ENCODE assay signal across 23 cellular contexts in the genomic region with DNA sequence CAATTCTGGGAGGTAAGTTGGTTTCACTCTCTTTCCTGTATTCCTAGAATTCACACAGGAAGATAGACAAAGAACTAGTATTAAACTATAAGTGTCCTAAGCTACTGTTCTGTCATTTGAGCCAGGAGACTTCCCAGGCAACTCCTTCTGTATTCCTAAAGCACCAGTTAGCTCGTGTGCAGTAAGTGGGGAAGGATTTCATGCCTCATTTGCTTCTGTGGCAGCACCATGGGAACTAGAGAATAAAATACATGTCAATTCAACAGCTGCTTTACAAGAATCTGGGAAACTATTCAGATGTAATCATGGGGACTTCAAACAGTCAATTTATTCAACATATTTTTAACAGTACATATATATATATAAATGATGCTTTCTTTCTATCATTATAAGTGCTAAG.
A peak's percentile ranks its signal among the peaks of the same experiment; 100 is the strongest.
DNase-seq lines count a peak whose midpoint lies in the region; ATAC-seq and TF ChIP-seq lines count a peak whose summit lies in the region.
"Had no signal": no experiment of that assay in that cellular context is flagged by ENCODE, and none has a peak within 500 bp of the region (broad histone marks: within the 10 kb centered on the region; RNA-seq: fewer than 3 reads in every experiment).

No MANE protein-coding gene starts in this region.

- H3K27me3 ChIP-seq in ACC112 (ENCODE audit: insufficient read depth, low read length) (no peaks in the 10 kb centered on the region), thyroid gland (no peaks in the 10 kb centered on the region)
- H3K27me3 ChIP-seq: suprapubic skin, vagina had no signal

- H3K36me3 ChIP-seq in ACC112 (ENCODE audit: insufficient read depth, low read length) = no peaks in the 10 kb centered on the region
- no peaks in the 10 kb centered on the region for H3K36me3 ChIP-seq in thyroid gland
- H3K36me3 ChIP-seq: suprapubic skin, vagina had no signal

- ATAC-seq in HG02610 (IDR thresholded peaks at IDR 0.05; ENCODE audit: unreplicated experiment) = no peak
- no peak for ATAC-seq in GM19351 (IDR thresholded peaks at IDR 0.05; ENCODE audit: unreplicated experiment)
- ATAC-seq: activated CD4-positive, CD25-positive, alpha-beta regulatory T cell treated with anti-CD3 and anti-CD28 coated beads, Interleukin-2, amount 50 U/mL, for 24 hours; activated naive CD4-positive, alpha-beta T cell treated with anti-CD3 and anti-CD28 coated beads, Interleukin-2, amount 50 U/mL, for 72 hours; left cardiac atrium had no signal

- no peaks in the 10 kb centered on the region for H3K9me3 ChIP-seq in thyroid gland
- H3K9me3 ChIP-seq: suprapubic skin, vagina had no signal

- no peak overlapping the region for H3K4me3 ChIP-seq in ACC112 (ENCODE audit: low read depth, low read length)
- H3K4me3 ChIP-seq in thyroid gland (replicated peaks in 1 of 3) = no peak overlapping the region
- H3K4me3 ChIP-seq: GM23248, smooth muscle cell, suprapubic skin, vagina had no signal

- no peak for TF ChIP-seq POLR2A in thyroid gland (IDR thresholded peaks at IDR 0.05)

- WGBS in thyroid gland, 2 donors = 9 to 14% methylated on average over 1 of the region's 1 CpG

- H3K4me1 ChIP-seq in ACC112 (ENCODE audit: control insufficient read depth, insufficient read depth, low read length, unreplicated experiment) (peaks cover 6% of the 10 kb centered on the region), thyroid gland (no peaks in the 10 kb centered on the region)
- H3K4me1 ChIP-seq: suprapubic skin, vagina had no signal

- DNase-seq in NCI-H1694 (lab: John Stamatoyannopoulos, UW) (peak; percentile 1), NCI-H69 (lab: John Stamatoyannopoulos, UW) (peak; percentile 89), left kidney (ENCODE audit: low read depth, low spot score) (peak; percentile 91), thyroid gland (no peak), ureter (ENCODE audit: low spot score) (no peak)
- DNase-seq: activated CD4-positive, alpha-beta memory T cell treated with anti-CD3 and anti-CD28 coated beads for 36 hours; activated CD8-positive, alpha-beta memory T cell treated with anti-CD3 and anti-CD28 coated beads, Interleukin-2, amount 50 U/mL, for 48 hours; anterior cingulate cortex; CD4-positive, CD25-positive, alpha-beta regulatory T cell; GM23248; IMR-90; left cardiac atrium; NCI-H1092 treated with DMSO at 0.1 percent for 48 hours; occipital lobe; T-helper 1 cell had no signal

- peak overlapping the region; percentile 69 for H2AFZ ChIP-seq in ACC112 (ENCODE audit: low read length, unreplicated experiment)
- H2AFZ ChIP-seq: GM23248 had no signal

- no peaks in the 10 kb centered on the region for H3K79me2 ChIP-seq in ACC112 (ENCODE audit: control insufficient read depth, insufficient read depth, low read length, unreplicated experiment)

- H3K27ac ChIP-seq in ACC112 (ENCODE audit: low read depth, low read length) = no peak overlapping the region
- H3K27ac ChIP-seq in thyroid gland = no peak overlapping the region
- H3K27ac ChIP-seq: GM23248, suprapubic skin, vagina had no signal

- TF ChIP-seq CTCF in thyroid gland (IDR thresholded peaks at IDR 0.05) = no peak

- intact Hi-C loops in thyroid gland (cut with DNase I) = no loop called here

Comparison
In these comparisons a context has a peak if more than half of its experiments do, and no peak if none do; other contexts are left out.
1. DNase-seq: peak in NCI-H1694 (single experiment), NCI-H69 (single experiment) and left kidney (single experiment); none in thyroid gland (0 of 2) and ureter (single experiment).